28 cellular contexts compared by ENCODE assay signal in genomic region chr2:15713475-15713874, GRCh38.
"Had no signal": no experiment of that assay in that cellular context is flagged by ENCODE, and none has a peak within 500 bp of the region (broad histone marks: within the 10 kb centered on the region; RNA-seq: fewer than 3 reads in every experiment).

No MANE protein-coding gene starts in this region.

- H3K4me3 ChIP-seq: stomach, suprapubic skin, testis, thoracic aorta, thyroid gland, tibial artery, tibial nerve, transverse colon, upper lobe of left lung, upper lobe of right lung, uterus, vagina had no signal

- H3K9me3 ChIP-seq: stomach, suprapubic skin, testis, thoracic aorta, thyroid gland, tibial artery, tibial nerve, transverse colon, upper lobe of left lung, upper lobe of right lung, uterus, vagina had no signal

- H3K4me3 Mint-ChIP-seq: stimulated activated effector memory CD8-positive, alpha-beta T cell treated with anti-CD3 and anti-CD28 coated beads, Interleukin-12 subunit alpha, Interleukin-12 subunit beta, amount 100 ng/mL, for 72 hours; stimulated activated memory B cell treated with anti-CD40 and anti-IgM and Interleukin-4, amounts not matched to agents 10 μg/mL and 1 μg/mL and 100 μg/mL, for 72 hours; stimulated activated naive B cell treated with anti-CD40 and anti-IgM and Interleukin-4, amounts not matched to agents 10 μg/mL and 1 μg/mL and 100 μg/mL, for 72 hours; stimulated activated naive CD8-positive, alpha-beta T cell treated with anti-CD3 and anti-CD28 coated beads, Interleukin-15, amount 100 ng/mL, for 72 hours; stimulated activated naive CD8-positive, alpha-beta T cell treated with anti-CD3 and anti-CD28 coated beads, Interleukin-15, Interleukin-2, amounts not matched to agents 100 ng/mL and 50 ng/mL, for 24 hours; type B pancreatic cell had no signal

- H3K27ac Mint-ChIP-seq: stimulated activated effector memory CD8-positive, alpha-beta T cell treated with anti-CD3 and anti-CD28 coated beads, Interleukin-12 subunit alpha, Interleukin-12 subunit beta, amount 100 ng/mL, for 72 hours; stimulated activated memory B cell treated with anti-CD40 and anti-IgM and Interleukin-4, amounts not matched to agents 10 μg/mL and 1 μg/mL and 100 μg/mL, for 72 hours; stimulated activated naive B cell treated with anti-CD40 and anti-IgM and Interleukin-4, amounts not matched to agents 10 μg/mL and 1 μg/mL and 100 μg/mL, for 72 hours; stimulated activated naive CD8-positive, alpha-beta T cell treated with anti-CD3 and anti-CD28 coated beads, Interleukin-15, amount 100 ng/mL, for 72 hours; stimulated activated naive CD8-positive, alpha-beta T cell treated with anti-CD3 and anti-CD28 coated beads, Interleukin-15, Interleukin-2, amounts not matched to agents 100 ng/mL and 50 ng/mL, for 24 hours; type B pancreatic cell had no signal

- ATAC-seq: stimulated activated effector memory CD8-positive, alpha-beta T cell treated with anti-CD3 and anti-CD28 coated beads, Interleukin-12 subunit alpha, Interleukin-12 subunit beta, amount 100 ng/mL, for 72 hours; stimulated activated memory B cell treated with anti-CD40 and anti-IgM and Interleukin-4, amounts not matched to agents 10 μg/mL and 1 μg/mL and 100 μg/mL, for 72 hours; stimulated activated naive B cell treated with anti-CD40 and anti-IgM and Interleukin-4, amounts not matched to agents 10 μg/mL and 1 μg/mL and 100 μg/mL, for 72 hours; stimulated activated naive CD8-positive, alpha-beta T cell treated with anti-CD3 and anti-CD28 coated beads, Interleukin-15, amount 100 ng/mL, for 72 hours; stimulated activated naive CD8-positive, alpha-beta T cell treated with anti-CD3 and anti-CD28 coated beads, Interleukin-15, Interleukin-2, amounts not matched to agents 100 U/mL and 50 U/mL, for 24 hours; upper lobe of right lung had no signal

- H3K4me1 ChIP-seq: stomach, suprapubic skin, testis, tibial artery, tibial nerve, transverse colon, upper lobe of right lung, uterus, vagina had no signal

- H3K27me3 ChIP-seq: stomach, suprapubic skin, testis, thyroid gland, tibial artery, tibial nerve, transverse colon, upper lobe of left lung, upper lobe of right lung, uterus, vagina had no signal

- H3K9me3 Mint-ChIP-seq: stimulated activated effector memory CD8-positive, alpha-beta T cell treated with anti-CD3 and anti-CD28 coated beads, Interleukin-12 subunit alpha, Interleukin-12 subunit beta, amount 100 ng/mL, for 72 hours; stimulated activated memory B cell treated with anti-CD40 and anti-IgM and Interleukin-4, amounts not matched to agents 10 μg/mL and 1 μg/mL and 100 μg/mL, for 72 hours; stimulated activated naive CD8-positive, alpha-beta T cell treated with anti-CD3 and anti-CD28 coated beads, Interleukin-15, amount 100 ng/mL, for 72 hours; stimulated activated naive CD8-positive, alpha-beta T cell treated with anti-CD3 and anti-CD28 coated beads, Interleukin-15, Interleukin-2, amounts not matched to agents 100 ng/mL and 50 ng/mL, for 24 hours had no signal

- H3K27ac ChIP-seq: stomach, suprapubic skin, testis, thoracic aorta, thyroid gland, tibial artery, tibial nerve, transverse colon, upper lobe of left lung, upper lobe of right lung, uterus, vagina had no signal

- H3K27me3 Mint-ChIP-seq: type B pancreatic cell had no signal

- H3K4me1 Mint-ChIP-seq: stimulated activated effector memory CD8-positive, alpha-beta T cell treated with anti-CD3 and anti-CD28 coated beads, Interleukin-12 subunit alpha, Interleukin-12 subunit beta, amount 100 ng/mL, for 72 hours; stimulated activated memory B cell treated with anti-CD40 and anti-IgM and Interleukin-4, amounts not matched to agents 10 μg/mL and 1 μg/mL and 100 μg/mL, for 72 hours; stimulated activated naive CD8-positive, alpha-beta T cell treated with anti-CD3 and anti-CD28 coated beads, Interleukin-15, amount 100 ng/mL, for 72 hours had no signal

- H3K36me3 ChIP-seq: stomach, suprapubic skin, thoracic aorta, thyroid gland, tibial artery, tibial nerve, transverse colon, upper lobe of left lung, upper lobe of right lung, uterus, vagina had no signal

- H3K36me3 Mint-ChIP-seq: stimulated activated effector memory CD8-positive, alpha-beta T cell treated with anti-CD3 and anti-CD28 coated beads, Interleukin-12 subunit alpha, Interleukin-12 subunit beta, amount 100 ng/mL, for 72 hours; stimulated activated memory B cell treated with anti-CD40 and anti-IgM and Interleukin-4, amounts not matched to agents 10 μg/mL and 1 μg/mL and 100 μg/mL, for 72 hours; stimulated activated naive B cell treated with anti-CD40 and anti-IgM and Interleukin-4, amounts not matched to agents 10 μg/mL and 1 μg/mL and 100 μg/mL, for 72 hours; type B pancreatic cell had no signal

- DNase-seq: stimulated activated CD4-positive, alpha-beta T cell treated with anti-CD3 and anti-CD28 coated beads, Interleukin-2, amount 100 ng/mL, for 48 hours; stimulated activated CD4-positive, alpha-beta T cell treated with anti-CD3 and anti-CD28 coated beads, Interleukin-4, amount 100 ng/mL, for 1 hour; stimulated activated CD4-positive, alpha-beta T cell treated with anti-CD3 and anti-CD28 coated beads, Interleukin-4, amount 100 ng/mL, for 24 hours; stimulated activated CD4-positive, alpha-beta T cell treated with anti-CD3 and anti-CD28 coated beads, Interleukin-4, amount 100 ng/mL, for 4 hours; stimulated activated CD8-positive, alpha-beta memory T cell treated with anti-CD3 and anti-CD28 coated beads, Interleukin-4, amount 100 ng/mL, for 48 hours; stimulated activated naive B cell treated with anti-CD40 and anti-IgM and Interleukin-4, amounts not matched to agents 10 μg/mL and 1 μg/mL and 100 μg/mL, for 72 hours; stimulated activated naive CD4-positive, alpha-beta T cell; stimulated activated naive CD4-positive, alpha-beta T cell treated with Interleukin-2 at 50 U/mL for 16 hours; stimulated activated naive CD8-positive, alpha-beta T cell treated with anti-CD3 and anti-CD28 coated beads, Interleukin-15, amount 100 ng/mL, for 72 hours; stimulated activated naive CD8-positive, alpha-beta T cell treated with anti-CD3 and anti-CD28 coated beads, Interleukin-15, Interleukin-2, amounts not matched to agents 100 U/mL and 50 U/mL, for 24 hours; stomach; substantia nigra; testis; thyroid gland; tibial artery; transverse colon; trophoblast cell; upper lobe of left lung; upper lobe of right lung; uterus had no signal
